25 cellular contexts compared by ENCODE assay signal in genomic region chr14:24463806-24464785, GRCh38. TPM values are rescaled to one million over a fixed set of nuclear protein-coding genes. Genes with fewer than 3 reads are reported as not detected.
DNase-seq lines count a peak whose midpoint lies in the region; ATAC-seq lines count a peak whose summit lies in the region.
"Had no signal": no experiment of that assay in that cellular context is flagged by ENCODE, and none has a peak within 500 bp of the region (broad histone marks: within the 10 kb centered on the region; RNA-seq: fewer than 3 reads in every experiment).

No MANE protein-coding gene starts in this region.

- peak overlapping the region; percentile 3 to 18 for H3K4me3 Mint-ChIP-seq in activated T-cell treated with anti-CD3 and anti-CD28 coated beads, Interleukin-2, amount 50 U/mL, for 72 hours
- peak overlapping the region; percentile 52 for H3K4me3 Mint-ChIP-seq in central memory CD8-positive, alpha-beta T cell
- H3K4me3 Mint-ChIP-seq: neural progenitor cell; stimulated activated naive CD8-positive, alpha-beta T cell treated with anti-CD3 and anti-CD28 coated beads, Interleukin-15, Interleukin-2, amounts not matched to agents 100 ng/mL and 50 ng/mL, for 24 hours had no signal

- no peak for DNase-seq in activated T-cell treated with anti-CD3 and anti-CD28 coated beads, Interleukin-2, amount 50 U/mL, for 72 hours
- no peak for DNase-seq in activated T-cell treated with anti-CD3 and anti-CD28 coated beads, Interleukin-2, amount 50 U/mL, for 48 hours
- DNase-seq in NCI-H2107 (lab: John Stamatoyannopoulos, UW) (peak; percentile 64), middle frontal gyrus (ENCODE audit: extremely low spot score, low spot score) (no peak)
- DNase-seq in central memory CD8-positive, alpha-beta T cell (ENCODE audit: low spot score in 2 of 2) = no peak
- DNase-seq: activated CD4-positive, alpha-beta T cell treated with anti-CD3 and anti-CD28 coated beads for 1 hour; amniotic stem cell; C1 segment of cervical spinal cord; DMS153; GF-D8; heart left ventricle; left lung; NCI-H1436; NCI-H446 treated with DMSO at 0.1 percent for 48 hours; stimulated activated CD4-positive, alpha-beta T cell treated with anti-CD3 and anti-CD28 coated beads, Interleukin-2, amount 100 ng/mL, for 24 hours; trophoblast cell had no signal

- H3K36me3 Mint-ChIP-seq in activated T-cell treated with anti-CD3 and anti-CD28 coated beads, Interleukin-2, amount 50 U/mL, for 72 hours (ENCODE audit: insufficient read depth in 2 of 2) = no peaks in the 10 kb centered on the region
- H3K36me3 Mint-ChIP-seq in central memory CD8-positive, alpha-beta T cell (ENCODE audit: insufficient read depth) = no peaks in the 10 kb centered on the region
- H3K36me3 Mint-ChIP-seq: neural progenitor cell had no signal

- no peaks in the 10 kb centered on the region for H3K27me3 Mint-ChIP-seq in activated T-cell treated with anti-CD3 and anti-CD28 coated beads, Interleukin-2, amount 50 U/mL, for 72 hours (ENCODE audit: low read depth)
- H3K27me3 Mint-ChIP-seq in central memory CD8-positive, alpha-beta T cell = peaks cover 10% of the 10 kb centered on the region
- H3K27me3 Mint-ChIP-seq: stimulated activated naive CD8-positive, alpha-beta T cell treated with anti-CD3 and anti-CD28 coated beads, Interleukin-15, Interleukin-2, amounts not matched to agents 100 ng/mL and 50 ng/mL, for 24 hours had no signal

- ATAC-seq in activated T-cell treated with anti-CD3 and anti-CD28 coated beads, Interleukin-2, amount 50 U/mL, for 72 hours (replicated peaks in 1 of 2) = no peak
- ATAC-seq in GM19351 (IDR thresholded peaks at IDR 0.05; ENCODE audit: unreplicated experiment) (peak; percentile 13), GM19397 (IDR thresholded peaks at IDR 0.05; ENCODE audit: unreplicated experiment) (no peak), GM19328 (IDR thresholded peaks at IDR 0.05; ENCODE audit: unreplicated experiment) (no peak)
- no peak for ATAC-seq in central memory CD8-positive, alpha-beta T cell (replicated peaks; ENCODE audit: extremely low read depth, poor library complexity, severe bottlenecking)
- ATAC-seq: heart left ventricle, left lung had no signal

- H3K27ac Mint-ChIP-seq in activated T-cell treated with anti-CD3 and anti-CD28 coated beads, Interleukin-2, amount 50 U/mL, for 72 hours = peak overlapping the region; percentile 55
- H3K27ac Mint-ChIP-seq in central memory CD8-positive, alpha-beta T cell (ENCODE audit: low read depth) = no peak overlapping the region
- H3K27ac Mint-ChIP-seq: neural progenitor cell; stimulated activated naive CD8-positive, alpha-beta T cell treated with anti-CD3 and anti-CD28 coated beads, Interleukin-15, Interleukin-2, amounts not matched to agents 100 ng/mL and 50 ng/mL, for 24 hours had no signal

- H3K4me1 Mint-ChIP-seq in activated T-cell treated with anti-CD3 and anti-CD28 coated beads, Interleukin-2, amount 50 U/mL, for 72 hours (ENCODE audit: low read depth) = peaks cover 34% of the 10 kb centered on the region
- H3K4me1 Mint-ChIP-seq in central memory CD8-positive, alpha-beta T cell = peaks cover 17% of the 10 kb centered on the region
- H3K4me1 Mint-ChIP-seq: neural progenitor cell had no signal

- peaks cover 0 to 2% of the 10 kb centered on the region in 2 donors for H3K9me3 Mint-ChIP-seq in activated T-cell treated with anti-CD3 and anti-CD28 coated beads, Interleukin-2, amount 50 U/mL, for 72 hours
- H3K9me3 Mint-ChIP-seq in central memory CD8-positive, alpha-beta T cell = no peaks in the 10 kb centered on the region
- H3K9me3 Mint-ChIP-seq: neural progenitor cell had no signal

RNA-seq across cellular contexts. Expression of gene SDR39U1, which starts 21.5 kb away (rescaled TPM):
- 10 to 100 TPM; 38.5 to 44.8 TPM for total RNA-seq in activated T-cell treated with anti-CD3 and anti-CD28 coated beads, Interleukin-2, amount 50 U/mL, for 72 hours

RNA-seq across cellular contexts. Expression of gene KHNYN, which starts 34.3 kb away (rescaled TPM):
- total RNA-seq in activated T-cell treated with anti-CD3 and anti-CD28 coated beads, Interleukin-2, amount 50 U/mL, for 72 hours = 100 to 1,000 TPM; 114 to 126 TPM

RNA-seq across cellular contexts. Expression of gene CBLN3, which starts 34.6 kb away (rescaled TPM):
- 10 to 100 TPM; 15.7 to 30.7 TPM for total RNA-seq in activated T-cell treated with anti-CD3 and anti-CD28 coated beads, Interleukin-2, amount 50 U/mL, for 72 hours

RNA-seq across cellular contexts. Expression of gene CMA1, which starts 44.0 kb away (rescaled TPM):
- total RNA-seq in activated T-cell treated with anti-CD3 and anti-CD28 coated beads, Interleukin-2, amount 50 U/mL, for 72 hours = not detected
- total RNA-seq: activated CD8-positive, alpha-beta memory T cell treated with anti-CD3 and anti-CD28 coated beads for 36 hours; dermis microvascular lymphatic vessel endothelial cell; left lung; mononuclear cell; prostate gland had no signal
